ENCODE assay signal across 8 cellular contexts in genomic region chr7:5494683-5495561, GRCh38. TPM values are rescaled to one million over a fixed set of nuclear protein-coding genes. Genes with fewer than 3 reads are reported as not detected.
DNase-seq lines count a peak whose midpoint lies in the region; ATAC-seq and TF ChIP-seq lines count a peak whose summit lies in the region.

No MANE protein-coding gene starts in this region.

- no peak for TF ChIP-seq POLR2A in lower leg skin (IDR thresholded peaks at IDR 0.05)

- TF ChIP-seq CTCF in lower leg skin (IDR thresholded peaks at IDR 0.05) = peak in 1 of 3 donors; percentile 77

- WGBS in lower leg skin, 2 donors = 16 to 20% methylated on average over 29 to 37 of the region's 41 CpGs

- peak; percentile 67 for ATAC-seq in HG03159 (IDR thresholded peaks at IDR 0.05; ENCODE audit: unreplicated experiment)

- DNase-seq in NCI-H524 (lab: John Stamatoyannopoulos, UW) = peak; percentile 17 to 67
- no peak for DNase-seq in NCI-H524 treated with DMSO at 0.1 percent for 48 hours (lab: John Stamatoyannopoulos, UW)
- peak; percentile 83 for DNase-seq in NCI-H510A treated with DMSO at 0.1 percent for 48 hours (lab: John Stamatoyannopoulos, UW)
- DNase-seq in activated CD4-positive, alpha-beta T cell treated with anti-CD3 and anti-CD28 coated beads, Interleukin-2, amount 50 U/mL, for 24 hours (ENCODE audit: low read depth in 1 of 2, low spot score in 1 of 2) = peak; percentile 58 to 69
- peak; percentile 50 for DNase-seq in dedifferentiated amniotic fluid mesenchymal stem cell (ENCODE audit: extremely low spot score)
- DNase-seq in lower leg skin (ENCODE audit: low spot score in 2 of 2) = peak; percentile 59 to 93
- DNase-seq in stimulated activated CD4-positive, alpha-beta T cell treated with anti-CD3 and anti-CD28 coated beads, TNF-alpha, amount 100 ng/mL, for 24 hours (ENCODE audit: low read depth in 3 of 3) = peak; percentile 57 to 76 (median 66)

- intact Hi-C loops in lower leg skin (cut with DNase I; ENCODE audit: low total_unique reads) = loop anchor here (2.0 to 10.0 kb wide), 2 partner anchors 64 to 170 kb away; no protein-coding TSS in a partner anchor

- no peak overlapping the region for H3K4me3 ChIP-seq in lower leg skin (ENCODE audit: low read depth, poor library complexity, severe bottlenecking)

RNA-seq across cellular contexts. Expression of gene FBXL18, which starts 18.7 kb away (rescaled TPM):
- total RNA-seq in lower leg skin = 10 to 100 TPM in 2 of 4 donors, 1 to 10 TPM in 2; 9.9 to 15.6 (median 11.0) TPM

RNA-seq across cellular contexts. Expression of gene ACTB, which starts 35.5 kb away (rescaled TPM):
- total RNA-seq in lower leg skin = 1,000 to 10,000 TPM; 1,489 to 2,016 (median 1,611) TPM
